Comparison of ENCODE assay signal across 10 cellular contexts in genomic region chr5:32278403-32278802, GRCh38. TPM values are rescaled to one million over a fixed set of nuclear protein-coding genes. Genes with fewer than 3 reads are reported as not detected.
DNase-seq lines count a peak whose midpoint lies in the region; ATAC-seq, FAIRE-seq and TF ChIP-seq lines count a peak whose summit lies in the region.
"Had no signal": no experiment of that assay in that cellular context is flagged by ENCODE, and none has a peak within 500 bp of the region (broad histone marks: within the 10 kb centered on the region; RNA-seq: fewer than 3 reads in every experiment).

No MANE protein-coding gene starts in this region.

- POLR2A ChIA-PET in endothelial cell of umbilical vein (lab: Charles Lee), result no interaction called here

- H3K27me3 Mint-ChIP-seq in activated naive CD8-positive, alpha-beta T cell, result no peaks in the 10 kb centered on the region
- no peaks in the 10 kb centered on the region for H3K27me3 Mint-ChIP-seq in activated naive CD8-positive, alpha-beta T cell treated with anti-CD3 and anti-CD28 coated beads for 36 hours
- H3K27me3 Mint-ChIP-seq in T-helper 1 cell treated with Interleukin-12 subunit alpha and Interleukin-12 subunit beta and Interleukin-4 antibody, amounts not matched to agents 30 μg/mL and 1 μg/mL, for 36 hours (ENCODE audit: low read depth), result no peaks in the 10 kb centered on the region
- H3K27me3 Mint-ChIP-seq in stimulated activated naive B cell treated with anti-CD40 and anti-IgM and Interleukin-4, amounts not matched to agents 10 μg/mL and 1 μg/mL and 100 μg/mL, for 72 hours, result no peaks in the 10 kb centered on the region

- no peaks in the 10 kb centered on the region for H3K36me3 ChIP-seq in endothelial cell of umbilical vein (ENCODE audit: control insufficient read depth in 2 of 2, extremely low read depth in 1 of 2, insufficient read depth in 2 of 2, low read length in 2 of 2)
- H3K36me3 ChIP-seq: cardiac muscle cell had no signal

- H3K27me3 ChIP-seq in endothelial cell of umbilical vein (ENCODE audit: control insufficient read depth in 2 of 2, insufficient read depth in 2 of 2, low read length in 2 of 2), result no peaks in the 10 kb centered on the region
- H3K27me3 ChIP-seq: cardiac muscle cell had no signal

- H3K4me3 ChIP-seq in endothelial cell of umbilical vein (replicated peaks in 1 of 3; ENCODE audit: insufficient read depth in 1 of 3, low read depth in 1 of 3, low read length in 3 of 3), result no peak overlapping the region
- H3K4me3 ChIP-seq: cardiac muscle cell had no signal

- DNase-seq in activated naive CD8-positive, alpha-beta T cell treated with anti-CD3 and anti-CD28 coated beads for 36 hours, result no peak
- DNase-seq in endothelial cell of umbilical vein (ENCODE audit: low read depth, low spot score) (no peak), GDM1 (lab: John Stamatoyannopoulos, UW) (no peak)
- DNase-seq in stimulated activated naive B cell treated with anti-CD40 and anti-IgM and Interleukin-4, amounts not matched to agents 10 μg/mL and 1 μg/mL and 100 μg/mL, for 72 hours, result no peak
- DNase-seq: COR-L47 had no signal

- no TSS peak for BruUV-seq in endothelial cell of umbilical vein (replicated peaks; lab: Mats Ljungman, UMichigan)

- H3K79me2 ChIP-seq in endothelial cell of umbilical vein (ENCODE audit: control insufficient read depth, insufficient read depth, low read length), result peaks cover 33% of the 10 kb centered on the region

- H3K27ac Mint-ChIP-seq in activated naive CD8-positive, alpha-beta T cell, result peak overlapping the region; percentile 16
- no peak overlapping the region for H3K27ac Mint-ChIP-seq in activated naive CD8-positive, alpha-beta T cell treated with anti-CD3 and anti-CD28 coated beads for 36 hours
- H3K27ac Mint-ChIP-seq in T-helper 1 cell treated with Interleukin-12 subunit alpha and Interleukin-12 subunit beta and Interleukin-4 antibody, amounts not matched to agents 30 μg/mL and 1 μg/mL, for 36 hours, result peak overlapping the region; percentile 22
- H3K27ac Mint-ChIP-seq in stimulated activated naive B cell treated with anti-CD40 and anti-IgM and Interleukin-4, amounts not matched to agents 10 μg/mL and 1 μg/mL and 100 μg/mL, for 72 hours, result peak overlapping the region; percentile 14

- intact Hi-C loops in endothelial cell of umbilical vein (cut with micrococcal nuclease), result no loop called here

- dilution Hi-C loops in endothelial cell of umbilical vein (cut with MboI; ENCODE audit: extremely low pct_ligation_motif_present, low sequenced_read_pairs), result no loop called here

- H3K4me1 ChIP-seq in endothelial cell of umbilical vein (ENCODE audit: control insufficient read depth, extremely low read depth, insufficient read depth, low read length), result peaks cover 41% of the 10 kb centered on the region

- peak in 1 of 2 donors; percentile 59 for ATAC-seq in stimulated activated naive B cell treated with anti-CD40 and anti-IgM and Interleukin-4, amounts not matched to agents 10 μg/mL and 1 μg/mL and 100 μg/mL, for 72 hours (replicated peaks)
- ATAC-seq in GM21528 (IDR thresholded peaks at IDR 0.05; ENCODE audit: low FRiP score, unreplicated experiment), result no peak
- no peak for ATAC-seq in HG03460 (IDR thresholded peaks at IDR 0.05; ENCODE audit: unreplicated experiment)

- no peak overlapping the region for H3K4me2 ChIP-seq in endothelial cell of umbilical vein (ENCODE audit: insufficient read depth, low read length)

- H3K4me3 Mint-ChIP-seq in activated naive CD8-positive, alpha-beta T cell, result no peak overlapping the region
- H3K4me3 Mint-ChIP-seq in activated naive CD8-positive, alpha-beta T cell treated with anti-CD3 and anti-CD28 coated beads for 36 hours, result no peak overlapping the region
- H3K4me3 Mint-ChIP-seq in T-helper 1 cell treated with Interleukin-12 subunit alpha and Interleukin-12 subunit beta and Interleukin-4 antibody, amounts not matched to agents 30 μg/mL and 1 μg/mL, for 36 hours, result no peak overlapping the region
- no peak overlapping the region for H3K4me3 Mint-ChIP-seq in stimulated activated naive B cell treated with anti-CD40 and anti-IgM and Interleukin-4, amounts not matched to agents 10 μg/mL and 1 μg/mL and 100 μg/mL, for 72 hours

- TF ChIP-seq CTCF in endothelial cell of umbilical vein (IDR thresholded peaks at IDR 0.05; ENCODE audit: extremely low read depth in 1 of 2, insufficient read depth in 1 of 2, low read depth in 1 of 2, low read length in 2 of 2), result no peak

- peak overlapping the region; percentile 1 for H3K27ac ChIP-seq in endothelial cell of umbilical vein (ENCODE audit: insufficient read depth, low read depth, low read length)
- H3K27ac ChIP-seq: cardiac muscle cell had no signal

- CTCF ChIA-PET in endothelial cell of umbilical vein (lab: Charles Lee), result interaction anchor here (2.4 kb wide), 1 partner anchor 51 kb away, joined by 11 read pairs; no protein-coding TSS in a partner anchor

- no peaks in the 10 kb centered on the region for H3K9me3 ChIP-seq in endothelial cell of umbilical vein (replicated peaks; ENCODE audit: control insufficient read depth, insufficient read depth, low read length)

- H3K9me1 ChIP-seq in endothelial cell of umbilical vein (replicated peaks; ENCODE audit: control insufficient read depth, extremely low read depth, insufficient read depth, low read length), result no peaks in the 10 kb centered on the region

- no peaks in the 10 kb centered on the region for H3K9me3 Mint-ChIP-seq in activated naive CD8-positive, alpha-beta T cell (ENCODE audit: low read depth)
- peaks cover 4% of the 10 kb centered on the region for H3K9me3 Mint-ChIP-seq in activated naive CD8-positive, alpha-beta T cell treated with anti-CD3 and anti-CD28 coated beads for 36 hours
- H3K9me3 Mint-ChIP-seq in T-helper 1 cell treated with Interleukin-12 subunit alpha and Interleukin-12 subunit beta and Interleukin-4 antibody, amounts not matched to agents 30 μg/mL and 1 μg/mL, for 36 hours, result no peaks in the 10 kb centered on the region
- H3K9me3 Mint-ChIP-seq in stimulated activated naive B cell treated with anti-CD40 and anti-IgM and Interleukin-4, amounts not matched to agents 10 μg/mL and 1 μg/mL and 100 μg/mL, for 72 hours, result peaks cover 0 to 3% of the 10 kb centered on the region in 2 donors

- H2AFZ ChIP-seq in endothelial cell of umbilical vein (ENCODE audit: low read depth, low read length), result no peak overlapping the region

- no peak overlapping the region for H3K9ac ChIP-seq in endothelial cell of umbilical vein (replicated peaks; ENCODE audit: extremely low read depth, insufficient read depth, low read length)

- H3K36me3 Mint-ChIP-seq in activated naive CD8-positive, alpha-beta T cell, result peaks cover 8% of the 10 kb centered on the region
- H3K36me3 Mint-ChIP-seq in activated naive CD8-positive, alpha-beta T cell treated with anti-CD3 and anti-CD28 coated beads for 36 hours, result peaks cover 36% of the 10 kb centered on the region
- peaks cover 25% of the 10 kb centered on the region for H3K36me3 Mint-ChIP-seq in T-helper 1 cell treated with Interleukin-12 subunit alpha and Interleukin-12 subunit beta and Interleukin-4 antibody, amounts not matched to agents 30 μg/mL and 1 μg/mL, for 36 hours (ENCODE audit: low read depth)
- peaks cover 23 to 32% of the 10 kb centered on the region in 2 donors for H3K36me3 Mint-ChIP-seq in stimulated activated naive B cell treated with anti-CD40 and anti-IgM and Interleukin-4, amounts not matched to agents 10 μg/mL and 1 μg/mL and 100 μg/mL, for 72 hours

- no peaks in the 10 kb centered on the region for H4K20me1 ChIP-seq in endothelial cell of umbilical vein (replicated peaks; ENCODE audit: control insufficient read depth, extremely low read depth, insufficient read depth, low read length)

- no peak for FAIRE-seq in endothelial cell of umbilical vein (lab: Jason Lieb, UNC)

- peaks cover 53% of the 10 kb centered on the region for H3K4me1 Mint-ChIP-seq in activated naive CD8-positive, alpha-beta T cell (ENCODE audit: low read depth)
- peaks cover 43% of the 10 kb centered on the region for H3K4me1 Mint-ChIP-seq in activated naive CD8-positive, alpha-beta T cell treated with anti-CD3 and anti-CD28 coated beads for 36 hours
- H3K4me1 Mint-ChIP-seq in T-helper 1 cell treated with Interleukin-12 subunit alpha and Interleukin-12 subunit beta and Interleukin-4 antibody, amounts not matched to agents 30 μg/mL and 1 μg/mL, for 36 hours (ENCODE audit: low read depth), result peaks cover 58% of the 10 kb centered on the region
- H3K4me1 Mint-ChIP-seq in stimulated activated naive B cell treated with anti-CD40 and anti-IgM and Interleukin-4, amounts not matched to agents 10 μg/mL and 1 μg/mL and 100 μg/mL, for 72 hours, result peaks cover 23 to 52% of the 10 kb centered on the region in 2 donors

- TF ChIP-seq POLR2A in endothelial cell of umbilical vein (IDR thresholded peaks at IDR 0.05; ENCODE audit: low read depth, low read length), result no peak

TF ChIP-seq in endothelial cell of umbilical vein, 7 proteins besides CTCF, POLR2A, EP300 and RAD21:
- no peak for TF ChIP-seq EZH2 (IDR thresholded peaks at IDR 0.05; ENCODE audit: borderline replicate concordance, low read depth, low read length, severe bottlenecking)
- no peak for TF ChIP-seq MAX (IDR thresholded peaks at IDR 0.05; ENCODE audit: insufficient read depth, insufficient read length)
- no peak for TF ChIP-seq JUN (IDR thresholded peaks at IDR 0.05; ENCODE audit: borderline replicate concordance, insufficient read depth, insufficient read length, low read depth)
- TF ChIP-seq FOS (IDR thresholded peaks at IDR 0.05; ENCODE audit: borderline replicate concordance, insufficient read depth, low read length), result no peak
- no peak for TF ChIP-seq MYC (IDR thresholded peaks at IDR 0.05; ENCODE audit: low read depth, low read length)
- TF ChIP-seq GATA2 (IDR thresholded peaks at IDR 0.05; ENCODE audit: insufficient read depth, insufficient read length, low read depth, low read length), result no peak
- no peak for TF ChIP-seq POLR2AphosphoS5 (IDR thresholded peaks at IDR 0.05; ENCODE audit: insufficient read depth, low read depth, low read length)

RNA-seq across cellular contexts. Expression of gene MTMR12, which starts 34.3 kb away (rescaled TPM):
- 10 to 100 TPM; 24.0 to 24.9 TPM for total RNA-seq in activated naive CD8-positive, alpha-beta T cell treated with anti-CD3 and anti-CD28 coated beads for 36 hours
- 35.4 and 38.6 TPM in 2 replicates for total RNA-seq in endothelial cell of umbilical vein
- 16.2 and 18.2 TPM in 2 replicates for polyA plus RNA-seq in endothelial cell of umbilical vein
- polyA plus RNA-seq in endothelial cell of umbilical vein (2011; cell fraction: cytosol; rRNA removed), result 16.6 and 17.3 TPM in 2 replicates
- polyA plus RNA-seq in endothelial cell of umbilical vein (2011; cell fraction: nucleus; rRNA removed), result 22.5 and 22.6 TPM in 2 replicates
- polyA plus RNA-seq in endothelial cell of umbilical vein (2012), result 15.4 and 19.6 TPM in 2 replicates
- 32.8 and 36.9 TPM in 2 replicates for polyA minus RNA-seq in endothelial cell of umbilical vein
- polyA minus RNA-seq in endothelial cell of umbilical vein (2011; cell fraction: cytosol; rRNA and poly(A)+ RNA removed), result 22.9 TPM
- polyA minus RNA-seq in endothelial cell of umbilical vein (2011; cell fraction: nucleus; rRNA and poly(A)+ RNA removed), result 35.2 and 39.8 TPM in 2 replicates
